In the genomic region with DNA sequence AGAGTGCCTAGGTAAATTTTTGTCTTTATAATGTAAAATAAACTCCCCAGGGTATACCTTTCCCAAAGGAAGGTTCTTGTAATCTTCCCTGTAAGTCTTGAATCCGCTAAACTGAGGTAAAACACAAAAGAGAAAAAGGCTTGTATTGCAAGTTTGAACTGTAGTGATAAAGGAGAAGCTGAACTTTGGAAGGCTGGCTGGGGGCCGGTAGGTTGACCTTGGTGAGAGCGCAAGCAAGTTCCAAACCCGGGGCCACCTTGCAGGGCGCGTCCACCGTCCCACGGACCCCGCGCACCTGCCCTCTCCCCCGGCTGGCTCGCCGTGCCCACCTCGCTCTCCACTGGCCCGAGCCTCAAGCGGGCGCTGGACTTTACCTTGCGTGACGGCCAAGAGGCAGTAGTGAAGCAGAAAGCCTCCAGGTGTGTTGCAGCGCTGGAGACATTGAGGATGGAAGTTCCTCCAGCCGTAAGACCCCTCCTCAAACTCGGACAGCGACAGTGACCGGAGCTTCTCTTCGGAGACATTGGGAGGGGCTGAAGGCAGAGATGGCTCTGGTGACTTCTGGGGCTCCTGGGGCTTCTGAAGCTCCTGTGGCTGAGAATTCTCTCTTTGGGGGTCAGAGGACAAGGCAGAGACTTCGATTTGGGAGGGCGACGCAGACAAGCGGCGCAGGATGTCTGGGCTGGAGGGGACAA, we compare ENCODE assay signal across 8 cellular contexts. TPM values are rescaled to one million over a fixed set of nuclear protein-coding genes. Genes with fewer than 3 reads are reported as not detected.
DNase-seq lines count a peak whose midpoint lies in the region; ATAC-seq and TF ChIP-seq lines count a peak whose summit lies in the region.

No MANE protein-coding gene starts in this region.

- no peaks in the 10 kb centered on the region for H3K36me3 Mint-ChIP-seq in endodermal cell (ENCODE audit: low read depth)

- H3K4me1 Mint-ChIP-seq in endodermal cell: peaks cover 8% of the 10 kb centered on the region

- TF ChIP-seq CTCF in endodermal cell (conservative IDR thresholded peaks at IDR 0.05): no peak
- TF ChIP-seq CTCF in neural cell (IDR thresholded peaks at IDR 0.05; ENCODE audit: poor library complexity, severe bottlenecking): no peak

- no peak overlapping the region for H3K27ac Mint-ChIP-seq in endodermal cell

- H3K27me3 Mint-ChIP-seq in endodermal cell (ENCODE audit: insufficient read depth): peaks cover 25% of the 10 kb centered on the region

- peak; percentile 33 for DNase-seq in COR-L47 (lab: John Stamatoyannopoulos, UW)
- no peak for DNase-seq in MG63
- DNase-seq in endodermal cell: no peak
- no peak for DNase-seq in NCI-H2029 treated with DMSO at 0.1 percent for 48 hours (lab: John Stamatoyannopoulos, UW)
- no peak for DNase-seq in activated CD4-positive, alpha-beta T cell treated with anti-CD3 and anti-CD28 coated beads, Interleukin-2, amount 50 U/mL, for 1 hour

- no peaks in the 10 kb centered on the region for H3K9me3 Mint-ChIP-seq in endodermal cell

- no peaks in the 10 kb centered on the region for H3K9me2 ChIP-seq in neural cell (ENCODE audit: insufficient read depth, low read length)

- H3K36me3 ChIP-seq in MG63 (no peaks in the 10 kb centered on the region), endodermal cell (ENCODE audit: control insufficient read depth, insufficient read depth, low read length) (no peaks in the 10 kb centered on the region), neural cell (ENCODE audit: insufficient read depth, low read length) (no peaks in the 10 kb centered on the region)

- TF ChIP-seq RAD21 in neural cell (conservative IDR thresholded peaks at IDR 0.05): no peak

- H3K79me2 ChIP-seq in neural cell (replicated peaks; ENCODE audit: insufficient read depth, low read length): no peaks in the 10 kb centered on the region

- H3F3A ChIP-seq in neural cell (ENCODE audit: insufficient read depth, low read length, poor library complexity, severe bottlenecking): no peaks in the 10 kb centered on the region

- no peak overlapping the region for H2AFZ ChIP-seq in neural cell (ENCODE audit: low read depth, low read length)

- H3K4me3 ChIP-seq in MG63: peak overlapping the region; percentile 35
- peak overlapping the region; percentile 94 for H3K4me3 ChIP-seq in endodermal cell (ENCODE audit: low read length)
- H3K4me3 ChIP-seq in neural cell (ENCODE audit: low read length): peak overlapping the region; percentile 62

- H3K4me2 ChIP-seq in neural cell (ENCODE audit: low read length): no peak overlapping the region

- ATAC-seq in GM21515 (IDR thresholded peaks at IDR 0.05; ENCODE audit: unreplicated experiment) (peak; percentile 11), GM21717 (IDR thresholded peaks at IDR 0.05; ENCODE audit: unreplicated experiment) (no peak)

- peak overlapping the region; percentile 85 for H3K4me3 Mint-ChIP-seq in endodermal cell

- H3K9me3 ChIP-seq in MG63 (no peaks in the 10 kb centered on the region), endodermal cell (ENCODE audit: control insufficient read depth, low read length) (no peaks in the 10 kb centered on the region), neural cell (ENCODE audit: low read length) (no peaks in the 10 kb centered on the region)

- 2 to 14% methylated on average over 8 to 30 of the region's 30 CpGs for WGBS in endodermal cell (ENCODE audit: insufficient coverage in 1 of 2, insufficient read length in 1 of 2), 2 experiments

- H3K27ac ChIP-seq in endodermal cell (ENCODE audit: low read depth, low read length): no peak overlapping the region
- H3K27ac ChIP-seq in neural cell (ENCODE audit: low read length): no peak overlapping the region

- no peaks in the 10 kb centered on the region for H4K20me1 ChIP-seq in neural cell (ENCODE audit: insufficient read depth)

- no peak for TF ChIP-seq EP300 in neural cell (conservative IDR thresholded peaks at IDR 0.05; ENCODE audit: poor library complexity, severe bottlenecking)

- peaks cover 10% of the 10 kb centered on the region for H3K27me3 ChIP-seq in MG63
- peaks cover 18% of the 10 kb centered on the region for H3K27me3 ChIP-seq in endodermal cell (ENCODE audit: control insufficient read depth, insufficient read depth, low read length, poor library complexity, severe bottlenecking)
- H3K27me3 ChIP-seq in neural cell (ENCODE audit: insufficient read depth, low read depth, low read length): peaks cover 20% of the 10 kb centered on the region

- H3K4me1 ChIP-seq in endodermal cell (ENCODE audit: control insufficient read depth, insufficient read depth, low read length): no peaks in the 10 kb centered on the region

- H3K9ac ChIP-seq in endodermal cell (ENCODE audit: extremely low read depth, low read length, poor library complexity, severe bottlenecking) (no peak overlapping the region), neural cell (ENCODE audit: low read length) (no peak overlapping the region)

TF ChIP-seq in neural cell, 6 proteins besides CTCF, POLR2A, EP300 and RAD21:
- no peak for TF ChIP-seq SMC3 (conservative IDR thresholded peaks at IDR 0.05; ENCODE audit: poor library complexity)
- TF ChIP-seq TAF1 (IDR thresholded peaks at IDR 0.05; ENCODE audit: low read depth): no peak
- no peak for TF ChIP-seq EZH2 (IDR thresholded peaks at IDR 0.05; ENCODE audit: borderline replicate concordance, insufficient read depth, low read length, poor library complexity, severe bottlenecking)
- TF ChIP-seq POLR2AphosphoS5 (IDR thresholded peaks at IDR 0.05): no peak
- TF ChIP-seq, protein P1, sequence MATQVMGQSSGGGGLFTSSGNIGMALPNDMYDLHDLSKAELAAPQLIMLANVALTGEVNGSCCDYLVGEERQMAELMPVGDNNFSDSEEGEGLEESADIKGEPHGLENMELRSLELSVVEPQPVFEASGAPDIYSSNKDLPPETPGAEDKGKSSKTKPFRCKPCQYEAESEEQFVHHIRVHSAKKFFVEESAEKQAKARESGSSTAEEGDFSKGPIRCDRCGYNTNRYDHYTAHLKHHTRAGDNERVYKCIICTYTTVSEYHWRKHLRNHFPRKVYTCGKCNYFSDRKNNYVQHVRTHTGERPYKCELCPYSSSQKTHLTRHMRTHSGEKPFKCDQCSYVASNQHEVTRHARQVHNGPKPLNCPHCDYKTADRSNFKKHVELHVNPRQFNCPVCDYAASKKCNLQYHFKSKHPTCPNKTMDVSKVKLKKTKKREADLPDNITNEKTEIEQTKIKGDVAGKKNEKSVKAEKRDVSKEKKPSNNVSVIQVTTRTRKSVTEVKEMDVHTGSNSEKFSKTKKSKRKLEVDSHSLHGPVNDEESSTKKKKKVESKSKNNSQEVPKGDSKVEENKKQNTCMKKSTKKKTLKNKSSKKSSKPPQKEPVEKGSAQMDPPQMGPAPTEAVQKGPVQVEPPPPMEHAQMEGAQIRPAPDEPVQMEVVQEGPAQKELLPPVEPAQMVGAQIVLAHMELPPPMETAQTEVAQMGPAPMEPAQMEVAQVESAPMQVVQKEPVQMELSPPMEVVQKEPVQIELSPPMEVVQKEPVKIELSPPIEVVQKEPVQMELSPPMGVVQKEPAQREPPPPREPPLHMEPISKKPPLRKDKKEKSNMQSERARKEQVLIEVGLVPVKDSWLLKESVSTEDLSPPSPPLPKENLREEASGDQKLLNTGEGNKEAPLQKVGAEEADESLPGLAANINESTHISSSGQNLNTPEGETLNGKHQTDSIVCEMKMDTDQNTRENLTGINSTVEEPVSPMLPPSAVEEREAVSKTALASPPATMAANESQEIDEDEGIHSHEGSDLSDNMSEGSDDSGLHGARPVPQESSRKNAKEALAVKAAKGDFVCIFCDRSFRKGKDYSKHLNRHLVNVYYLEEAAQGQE (IDR thresholded peaks at IDR 0.05; ENCODE audit: borderline replicate concordance): no peak
- TF ChIP-seq MXI1 (conservative IDR thresholded peaks at IDR 0.05; ENCODE audit: poor library complexity, severe bottlenecking): no peak

RNA-seq across cellular contexts. Expression of a gene that starts 0.4 kb away (rescaled TPM):
- not detected in 2 replicates for total RNA-seq in MG63 (2014; rRNA removed; shearing (Covaris generic); ENCODE audit: low replicate concordance)
- 1 to 10 TPM; 1.9 to 3.6 TPM for total RNA-seq in endodermal cell
- 1.4 TPM for polyA plus RNA-seq in endodermal cell (2013, experiment 1 of 2)
- 1.4 TPM for polyA plus RNA-seq in endodermal cell (2013, experiment 2 of 2)
- polyA plus RNA-seq in neural cell: 0.12 TPM in 1 of 2 replicates, not detected in the other
- not detected in 2 replicates for polyA minus RNA-seq in neural cell

Comparison
In these comparisons a context has a peak if more than half of its experiments do, and no peak if none do; other contexts are left out.
1. H3K4me3 ChIP-seq: peak in every context shown above with its lines; median percentile 94 in endodermal cell; 62 in neural cell; 35 in MG63.